ENCODE assay signal across 8 cellular contexts in genomic region chr18:75208055-75208835, GRCh38. TPM values are rescaled to one million over a fixed set of nuclear protein-coding genes. Genes with fewer than 3 reads are reported as not detected.
DNase-seq lines count a peak whose midpoint lies in the region; ATAC-seq and TF ChIP-seq lines count a peak whose summit lies in the region.

No MANE protein-coding gene starts in this region.

- intact Hi-C loops in right lobe of liver (cut with DNase I), result no loop called here

- no peaks in the 10 kb centered on the region for H3K9me3 ChIP-seq in right lobe of liver

- H3K36me3 Mint-ChIP-seq in HFFc6 (ENCODE audit: low read depth), result peaks cover 17% of the 10 kb centered on the region

- H3K27ac Mint-ChIP-seq in HFFc6, result peak overlapping the region; percentile 99

- peaks cover 0 to 26% (median 3%) of the 10 kb centered on the region in 4 donors for H3K4me1 ChIP-seq in right lobe of liver

- H3K4me1 Mint-ChIP-seq in HFFc6 (ENCODE audit: low read depth), result peaks cover 48% of the 10 kb centered on the region

- peak; percentile 21 to 36 (median 27) for ATAC-seq in right lobe of liver

- H3K4me3 Mint-ChIP-seq in HFFc6, result peak overlapping the region; percentile 100

- H3K36me3 ChIP-seq in right lobe of liver, result no peaks in the 10 kb centered on the region

- peak overlapping the region; percentile 93 to 99 (median 95) for H3K27ac ChIP-seq in right lobe of liver

- DNase-seq in GM12864 (ENCODE audit: low read depth) (no peak), HFFc6 (no peak), NCI-H1417 treated with DMSO at 0.1 percent for 48 hours (lab: John Stamatoyannopoulos, UW) (peak; percentile 40), cerebellum (ENCODE audit: low spot score) (peak; percentile 52), right lobe of liver (peak; percentile 67 to 79 (median 69)), NCI-H446 treated with DMSO at 0.1 percent for 48 hours (lab: John Stamatoyannopoulos, UW) (no peak)
- peak in 3 of 4 experiments; percentile 27 to 33 (median 31) for DNase-seq in activated CD4-positive, CD25-positive, alpha-beta regulatory T cell (lab: John Stamatoyannopoulos, UW)
- DNase-seq in stimulated activated CD8-positive, alpha-beta memory T cell treated with anti-CD3 and anti-CD28 coated beads, Interleukin-12 subunit alpha, Interleukin-12 subunit beta, amount 100 ng/mL, for 1 hour (ENCODE audit: low read depth), result peak; percentile 10

- no peaks in the 10 kb centered on the region for H3K27me3 ChIP-seq in right lobe of liver

- H3K4me3 ChIP-seq in GM12864 (ENCODE audit: low read depth, low read length) (peak overlapping the region; percentile 99), right lobe of liver (peak overlapping the region; percentile 93 to 94 (median 94))

- peaks cover 3% of the 10 kb centered on the region; the same call in 1 of the 2 replicates for H3K27me3 Mint-ChIP-seq in HFFc6 (ENCODE audit: insufficient read depth)

- peak; percentile 8 for TF ChIP-seq CTCF in GM12864 (IDR thresholded peaks at IDR 0.05; ENCODE audit: low read depth, low read length, missing control alignments)
- peak; percentile 32 for TF ChIP-seq CTCF in HFFc6 (IDR thresholded peaks at IDR 0.05)
- peak in 1 of 4 donors; percentile 10 for TF ChIP-seq CTCF in right lobe of liver (IDR thresholded peaks at IDR 0.05)

- WGBS in right lobe of liver (ENCODE audit: insufficient coverage, low coverage, low lambda C conversion rate, missing lambda C conversion rate), result 0% methylated on average over 22 of the region's 73 CpGs

- H3K9me3 Mint-ChIP-seq in HFFc6, result no peaks in the 10 kb centered on the region

- no peak for TF ChIP-seq POLR2A in right lobe of liver (IDR thresholded peaks at IDR 0.05)

RNA-seq across cellular contexts. Expression of gene PTGR3, which starts 0.7 kb away (rescaled TPM):
- 10 to 100 TPM; 37.9 to 47.5 (median 41.8) TPM for total RNA-seq in HFFc6 (2021; fragmentation: NEBNext Ultra II Directional; extraction: Animal tissue kit (Norgen Biotek cat#: 25700))
- total RNA-seq in cerebellum (26.1 TPM), right lobe of liver (10 to 100 TPM in 5 of 6 experiments, 1 to 10 TPM in 1; 9.4 to 30.1 (median 19.8) TPM)

RNA-seq across cellular contexts. Expression of gene TSHZ1, which starts 2.4 kb away (rescaled TPM):
- 10 to 100 TPM; 18.6 to 25.0 (median 23.3) TPM for total RNA-seq in HFFc6 (2021; fragmentation: NEBNext Ultra II Directional; extraction: Animal tissue kit (Norgen Biotek cat#: 25700))
- total RNA-seq in cerebellum (14.4 TPM), right lobe of liver (10 to 100 TPM in 2 of 6 experiments, 1 to 10 TPM in 4; 6.4 to 13.3 (median 9.6) TPM)

Comparison
In these comparisons a context has a peak if more than half of its experiments do, and no peak if none do; other contexts are left out.
1. DNase-seq: peak in NCI-H1417 treated with DMSO at 0.1 percent for 48 hours (single experiment), activated CD4-positive, CD25-positive, alpha-beta regulatory T cell (3 of 4), cerebellum (single experiment), right lobe of liver (3 of 3) and stimulated activated CD8-positive, alpha-beta memory T cell treated with anti-CD3 and anti-CD28 coated beads, Interleukin-12 subunit alpha, Interleukin-12 subunit beta, amount 100 ng/mL, for 1 hour (single experiment); none in GM12864 (single experiment), HFFc6 (single experiment) and NCI-H446 treated with DMSO at 0.1 percent for 48 hours (single experiment).